8 cellular contexts compared by ENCODE assay signal in genomic region chr3:105369501-105370371, GRCh38. TPM values are rescaled to one million over a fixed set of nuclear protein-coding genes. Genes with fewer than 3 reads are reported as not detected.
A peak's percentile ranks its signal among the peaks of the same experiment; 100 is the strongest.
DNase-seq lines count a peak whose midpoint lies in the region; ATAC-seq lines count a peak whose summit lies in the region.

No MANE protein-coding gene starts in this region.

- no peaks in the 10 kb centered on the region for H3K9me3 ChIP-seq in CD8-positive, alpha-beta memory T cell (ENCODE audit: low read length)
- no peaks in the 10 kb centered on the region for H3K9me3 ChIP-seq in thymus (ENCODE audit: control insufficient read depth)

- H3K9me3 Mint-ChIP-seq in CD8-positive, alpha-beta memory T cell, result no peaks in the 10 kb centered on the region
- H3K9me3 Mint-ChIP-seq in activated T-cell treated with anti-CD3 and anti-CD28 coated beads, Interleukin-2, amount 50 U/mL, for 24 hours, result no peaks in the 10 kb centered on the region

- DNase-seq in CD8-positive, alpha-beta memory T cell, result peak; percentile 15 to 60 (median 52)
- DNase-seq in NOMO-1 (lab: John Stamatoyannopoulos, UW; ENCODE audit: unreplicated experiment in 2 of 2) (peak; percentile 53 to 83), fibroblast of gingiva (ENCODE audit: low read depth) (peak; percentile 72), myocyte (ENCODE audit: low read depth) (peak; percentile 83)
- DNase-seq in activated T-cell treated with anti-CD3 and anti-CD28 coated beads, Interleukin-2, amount 50 U/mL, for 24 hours, result no peak

- peak overlapping the region; percentile 91 for H3K4me3 ChIP-seq in CD8-positive, alpha-beta memory T cell (ENCODE audit: low read length)
- peak overlapping the region; percentile 60 for H3K4me3 ChIP-seq in thymus (ENCODE audit: low read length)

- CTCF ChIA-PET in CD8-positive, alpha-beta memory T cell (lab: Charles Lee), result interaction anchor here (0.9 to 1.3 kb wide), 2 partner anchors 773 kb away, joined by 3 to 4 read pairs; no protein-coding TSS in a partner anchor

- peaks cover 0 to 17% (median 0%) of the 10 kb centered on the region in 3 donors for H3K36me3 Mint-ChIP-seq in CD8-positive, alpha-beta memory T cell
- peaks cover 21% of the 10 kb centered on the region for H3K36me3 Mint-ChIP-seq in activated T-cell treated with anti-CD3 and anti-CD28 coated beads, Interleukin-2, amount 50 U/mL, for 24 hours (ENCODE audit: low read depth)

- POLR2A ChIA-PET in CD8-positive, alpha-beta memory T cell (lab: Charles Lee), result interaction anchor here (0.7 kb wide), 1 partner anchor 775 kb away, joined by 3 read pairs; no protein-coding TSS in a partner anchor

- H3K27me3 ChIP-seq in CD8-positive, alpha-beta memory T cell (ENCODE audit: insufficient read depth, low read length, poor library complexity, severe bottlenecking), result no peaks in the 10 kb centered on the region
- peaks cover 2% of the 10 kb centered on the region for H3K27me3 ChIP-seq in thymus (ENCODE audit: control insufficient read depth, insufficient read depth)

- H3K4me1 Mint-ChIP-seq in CD8-positive, alpha-beta memory T cell, result peaks cover 25 to 38% (median 32%) of the 10 kb centered on the region in 3 donors
- H3K4me1 Mint-ChIP-seq in activated T-cell treated with anti-CD3 and anti-CD28 coated beads, Interleukin-2, amount 50 U/mL, for 24 hours (ENCODE audit: low read depth), result peaks cover 38% of the 10 kb centered on the region

- H3K4me3 Mint-ChIP-seq in CD8-positive, alpha-beta memory T cell, result peak overlapping the region; percentile 87 to 95 (median 94)
- H3K4me3 Mint-ChIP-seq in activated T-cell treated with anti-CD3 and anti-CD28 coated beads, Interleukin-2, amount 50 U/mL, for 24 hours, result peak overlapping the region; percentile 89

- under 1% methylated on average over 22 of the region's 22 CpGs for WGBS in thymus

- peak overlapping the region; percentile 85 for H3K27ac ChIP-seq in CD8-positive, alpha-beta memory T cell (ENCODE audit: low read depth, low read length)
- peak overlapping the region; percentile 64 for H3K27ac ChIP-seq in thymus (ENCODE audit: low read depth)

- no peaks in the 10 kb centered on the region for H3K36me3 ChIP-seq in CD8-positive, alpha-beta memory T cell (ENCODE audit: insufficient read depth, low read length)
- no peaks in the 10 kb centered on the region for H3K36me3 ChIP-seq in thymus (ENCODE audit: control insufficient read depth, insufficient read depth)

- H3K4me1 ChIP-seq in CD8-positive, alpha-beta memory T cell (ENCODE audit: insufficient read depth, low read length), result peaks cover 20% of the 10 kb centered on the region
- peaks cover 22% of the 10 kb centered on the region for H3K4me1 ChIP-seq in thymus (ENCODE audit: control insufficient read depth, insufficient read depth, low read length)

- H3K27me3 Mint-ChIP-seq in CD8-positive, alpha-beta memory T cell, result peaks cover 5% of the 10 kb centered on the region in 2 donors
- H3K27me3 Mint-ChIP-seq in activated T-cell treated with anti-CD3 and anti-CD28 coated beads, Interleukin-2, amount 50 U/mL, for 24 hours, result peaks cover 20% of the 10 kb centered on the region

- peak overlapping the region; percentile 98 to 100 (median 99) for H3K27ac Mint-ChIP-seq in CD8-positive, alpha-beta memory T cell
- H3K27ac Mint-ChIP-seq in activated T-cell treated with anti-CD3 and anti-CD28 coated beads, Interleukin-2, amount 50 U/mL, for 24 hours, result peak overlapping the region; percentile 99

- ATAC-seq in GM19452 (IDR thresholded peaks at IDR 0.05; ENCODE audit: unreplicated experiment) (peak; percentile 23), HG03558 (IDR thresholded peaks at IDR 0.05; ENCODE audit: extremely low read depth, unreplicated experiment) (peak; percentile 7)

RNA-seq across cellular contexts. Expression of gene ALCAM, which starts 3.0 kb away (rescaled TPM):
- total RNA-seq in CD8-positive, alpha-beta memory T cell, result 10 to 100 TPM; 26.1 to 26.9 TPM
- 6.4 TPM for polyA plus RNA-seq in CD8-positive, alpha-beta memory T cell
- 16.9 and 26.5 TPM in 2 replicates for total RNA-seq in myocyte
- polyA plus RNA-seq in myocyte (2012), result 23.1 TPM
- polyA plus RNA-seq in thymus, result 28.4 TPM
